ENCODE assay signal across 8 cellular contexts in genomic region chr6:28281288-28282064, GRCh38. TPM values are rescaled to one million over a fixed set of nuclear protein-coding genes. Genes with fewer than 3 reads are reported as not detected.
DNase-seq lines count a peak whose midpoint lies in the region; ATAC-seq and TF ChIP-seq lines count a peak whose summit lies in the region.

Gene PGBD1, plus strand, starts transcription at chr6:28281572. Its CDS starts 2,242 bp downstream, at chr6:28283814.

- H3K27ac ChIP-seq in esophagus muscularis mucosa (replicated peaks in 1 of 4): peak within 1 kb of the TSS; percentile 74 to 81 (median 79)

- TF ChIP-seq CTCF in Caco-2 (IDR thresholded peaks at IDR 0.05; ENCODE audit: insufficient read depth in 1 of 2, low read depth in 1 of 2, low read length in 1 of 2, severe bottlenecking in 1 of 2, unreplicated experiment in 1 of 2) (no peak), esophagus muscularis mucosa (IDR thresholded peaks at IDR 0.05) (no peak)

- CTCF ChIA-PET in Caco-2 (lab: Charles Lee): interaction anchor here (1.0 to 2.2 kb wide), 2 partner anchors 75 to 102 kb away, joined by 3 to 14 read pairs; no protein-coding TSS in a partner anchor

- DNase-seq in Caco-2 (peak; percentile 81 to 84), HT1080 (ENCODE audit: low read depth) (peak; percentile 74), NOMO-1 treated with DMSO at 0.1 percent for 48 hours (lab: John Stamatoyannopoulos, UW; ENCODE audit: unreplicated experiment) (peak; percentile 49), activated T-cell treated with anti-CD3 and anti-CD28 coated beads for 48 hours (ENCODE audit: low read depth) (peak; percentile 65), esophagus muscularis mucosa (ENCODE audit: extremely low spot score) (no peak)

- H3K9me3 ChIP-seq in Caco-2 (no peaks in the 10 kb centered on the region), esophagus muscularis mucosa (peaks cover 0 to 6% (median 0%) of the 10 kb centered on the region in 4 donors), mucosa of stomach (ENCODE audit: control insufficient read depth, low read length) (no peaks in the 10 kb centered on the region)

- peaks cover 4% of the 10 kb centered on the region for H3K36me3 Mint-ChIP-seq in Caco-2 (ENCODE audit: insufficient read depth, unreplicated experiment)
- H3K36me3 Mint-ChIP-seq in stimulated activated memory B cell treated with anti-CD40 and anti-IgM and Interleukin-4, amounts not matched to agents 10 μg/mL and 1 μg/mL and 100 μg/mL, for 72 hours: peaks cover 40% of the 10 kb centered on the region

- no peaks in the 10 kb centered on the region for H3K27me3 Mint-ChIP-seq in Caco-2 (ENCODE audit: insufficient read depth, unreplicated experiment)
- H3K27me3 Mint-ChIP-seq in stimulated activated memory B cell treated with anti-CD40 and anti-IgM and Interleukin-4, amounts not matched to agents 10 μg/mL and 1 μg/mL and 100 μg/mL, for 72 hours: peaks cover 32% of the 10 kb centered on the region

- H3K27me3 ChIP-seq in Caco-2 (replicated peaks; ENCODE audit: control insufficient read depth, insufficient read depth, low read length): no peaks in the 10 kb centered on the region
- no peaks in the 10 kb centered on the region for H3K27me3 ChIP-seq in esophagus muscularis mucosa
- no peaks in the 10 kb centered on the region for H3K27me3 ChIP-seq in mucosa of stomach (ENCODE audit: control insufficient read depth, insufficient read depth, low read length)

- TF ChIP-seq POLR2A in esophagus muscularis mucosa (IDR thresholded peaks at IDR 0.05; ENCODE audit: low read depth): no peak

- POLR2A ChIA-PET in Caco-2 (lab: Charles Lee): interaction anchor here (0.5 to 0.7 kb wide), 5 partner anchors 14 to 1109 kb away, joined by 3 to 6 read pairs (median 4); partner anchors contain the start of gene ZSCAN26

- no peak within 1 kb of the TSS for H3K27ac Mint-ChIP-seq in Caco-2 (ENCODE audit: unreplicated experiment)
- no peak within 1 kb of the TSS for H3K27ac Mint-ChIP-seq in stimulated activated memory B cell treated with anti-CD40 and anti-IgM and Interleukin-4, amounts not matched to agents 10 μg/mL and 1 μg/mL and 100 μg/mL, for 72 hours

- H3K4me3 ChIP-seq in Caco-2 (ENCODE audit: low read depth, low read length) (peak within 1 kb of the TSS; percentile 74), esophagus muscularis mucosa (peak within 1 kb of the TSS; percentile 69 to 77 (median 76)), mucosa of stomach (ENCODE audit: low read length) (peak within 1 kb of the TSS; percentile 27)

- peaks cover 10% of the 10 kb centered on the region for H3K4me1 Mint-ChIP-seq in Caco-2 (ENCODE audit: low read depth, unreplicated experiment)
- peaks cover 7% of the 10 kb centered on the region for H3K4me1 Mint-ChIP-seq in stimulated activated memory B cell treated with anti-CD40 and anti-IgM and Interleukin-4, amounts not matched to agents 10 μg/mL and 1 μg/mL and 100 μg/mL, for 72 hours

- no peaks in the 10 kb centered on the region for H3K9me3 Mint-ChIP-seq in Caco-2 (ENCODE audit: unreplicated experiment)
- H3K9me3 Mint-ChIP-seq in stimulated activated memory B cell treated with anti-CD40 and anti-IgM and Interleukin-4, amounts not matched to agents 10 μg/mL and 1 μg/mL and 100 μg/mL, for 72 hours: no peaks in the 10 kb centered on the region

- peak; percentile 75 for ATAC-seq in GM19467 (IDR thresholded peaks at IDR 0.05; ENCODE audit: unreplicated experiment)
- ATAC-seq in stimulated activated memory B cell treated with anti-CD40 and anti-IgM and Interleukin-4, amounts not matched to agents 10 μg/mL and 1 μg/mL and 100 μg/mL, for 72 hours: peak; percentile 86

- H3K4me1 ChIP-seq in Caco-2 (0 out of 2 replicates have a peak, but pooled peaks cover 4% of the 10 kb centered on the region), esophagus muscularis mucosa (peaks cover 6 to 17% (median 14%) of the 10 kb centered on the region in 4 donors), mucosa of stomach (ENCODE audit: control insufficient read depth, insufficient read depth, low read length) (no peaks in the 10 kb centered on the region)

- no peak for TF ChIP-seq EP300 in esophagus muscularis mucosa (IDR thresholded peaks at IDR 0.05)

- peak within 1 kb of the TSS; percentile 85 for H3K4me3 Mint-ChIP-seq in Caco-2 (ENCODE audit: unreplicated experiment)
- H3K4me3 Mint-ChIP-seq in stimulated activated memory B cell treated with anti-CD40 and anti-IgM and Interleukin-4, amounts not matched to agents 10 μg/mL and 1 μg/mL and 100 μg/mL, for 72 hours: peak within 1 kb of the TSS; percentile 78

- intact Hi-C loops in Caco-2 (cut with micrococcal nuclease; ENCODE audit: unreplicated experiment) (loop anchor here (1.0 to 5.0 kb wide), 5 partner anchors 14 to 102 kb away; partner anchors contain the start of genes ZKSCAN3, ZKSCAN4, ZSCAN26 and ZSCAN31), esophagus muscularis mucosa (cut with DNase I) (loop anchor here (5.0 kb wide), 1 partner anchor 51 kb away; no protein-coding TSS in a partner anchor)

- peak within 1 kb of the TSS; percentile 66 for H3K9ac ChIP-seq in mucosa of stomach (ENCODE audit: low read length)

- H3K36me3 ChIP-seq in Caco-2 (ENCODE audit: control insufficient read depth, insufficient read depth, low read length) (no peaks in the 10 kb centered on the region; the same call in 1 of the 2 replicates), esophagus muscularis mucosa (peaks cover 5 to 42% (median 37%) of the 10 kb centered on the region in 4 donors), mucosa of stomach (ENCODE audit: control insufficient read depth, insufficient read depth, low read length) (no peaks in the 10 kb centered on the region)

- no TSS peak for BruUV-seq in Caco-2 (replicated peaks; lab: Mats Ljungman, UMichigan)

- WGBS in esophagus muscularis mucosa: 0% methylated on average over 20 of the region's 50 CpGs

RNA-seq across cellular contexts. Expression of gene PGBD1, which starts in this region (rescaled TPM):
- 3.6 and 3.8 TPM in 2 replicates for total RNA-seq in Caco-2 (2022)
- 6.1 and 6.2 TPM in 2 replicates for total RNA-seq in HT1080 (2014; rRNA removed; shearing (Covaris generic))
- polyA plus RNA-seq in HT1080 (2015; cell fraction: cytosol; rRNA removed): 2.5 and 3.3 TPM in 2 replicates
- 3.8 and 4.5 TPM in 2 replicates for polyA plus RNA-seq in HT1080 (2015; cell fraction: nucleus; rRNA removed)
- total RNA-seq in esophagus muscularis mucosa: 1 to 10 TPM; 5.8 to 8.7 (median 7.1) TPM
